In the genomic region with DNA sequence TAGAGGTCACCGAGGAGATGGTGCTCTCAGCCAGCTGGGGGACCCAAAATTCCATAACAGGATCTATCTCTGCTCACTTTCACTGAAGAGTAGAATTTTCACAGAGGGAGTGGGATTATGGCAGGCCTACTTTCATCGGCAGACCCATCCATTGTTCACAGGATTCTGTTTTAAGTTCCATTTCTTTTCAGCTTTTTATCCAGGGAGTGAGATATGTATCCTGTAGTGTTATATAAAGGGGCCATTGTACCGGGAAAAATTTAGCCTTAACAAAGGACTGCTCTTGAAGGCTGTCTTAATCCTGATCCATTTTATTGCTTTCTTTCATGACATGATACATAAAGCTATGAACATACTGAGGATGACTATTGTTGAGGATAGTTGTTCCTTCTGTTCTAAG, we compare ENCODE assay signal across 34 cellular contexts.
"Had no signal": no experiment of that assay in that cellular context is flagged by ENCODE, and none has a peak within 500 bp of the region (broad histone marks: within the 10 kb centered on the region; RNA-seq: fewer than 3 reads in every experiment).

No MANE protein-coding gene starts in this region.

- H3K4me3 ChIP-seq: SJSA1 had no signal

- H3K36me3 Mint-ChIP-seq: activated CD8-positive, alpha-beta memory T cell treated with anti-CD3 and anti-CD28 coated beads, Interleukin-2, amount 10 ng/mL, durations not matched to agents 7 days and 5 days; activated naive CD4-positive, alpha-beta T cell treated with anti-CD3 and anti-CD28 coated beads, Interleukin-2, amount 10 ng/mL, durations not matched to agents 7 days and 5 days; activated naive CD8-positive, alpha-beta T cell; T-cell had no signal

- H3K4me2 ChIP-seq: KMS-11 had no signal

- H3K4me1 Mint-ChIP-seq: activated CD4-positive, alpha-beta memory T cell treated with anti-CD3 and anti-CD28 coated beads, Interleukin-2, amount 10 ng/mL, durations not matched to agents 7 days and 5 days; activated CD8-positive, alpha-beta memory T cell treated with anti-CD3 and anti-CD28 coated beads, Interleukin-2, amount 10 ng/mL, durations not matched to agents 7 days and 5 days; activated naive CD4-positive, alpha-beta T cell treated with anti-CD3 and anti-CD28 coated beads, Interleukin-2, amount 10 ng/mL, durations not matched to agents 7 days and 5 days; activated naive CD8-positive, alpha-beta T cell treated with anti-CD3 and anti-CD28 coated beads, Interleukin-2, amount 50 U/mL, for 24 hours; T-cell; T-helper 17 cell had no signal

- DNase-seq: activated CD4-positive, alpha-beta memory T cell treated with anti-CD3 and anti-CD28 coated beads, Interleukin-2, amount 10 ng/mL, durations not matched to agents 7 days and 5 days; activated CD4-positive, alpha-beta T cell treated with anti-CD3 and anti-CD28 coated beads for 1 hour; activated CD4-positive, alpha-beta T cell treated with anti-CD3 and anti-CD28 coated beads for 48 hours; activated CD4-positive, CD25-positive, alpha-beta regulatory T cell; activated CD8-positive, alpha-beta memory T cell treated with anti-CD3 and anti-CD28 coated beads for 24 hours; activated CD8-positive, alpha-beta memory T cell treated with anti-CD3 and anti-CD28 coated beads, Interleukin-2, amount 10 ng/mL, durations not matched to agents 7 days and 5 days; activated CD8-positive, alpha-beta memory T cell treated with anti-CD3 and anti-CD28 coated beads, Interleukin-2, amount 50 U/mL, for 48 hours; activated effector memory CD4-positive, alpha-beta T cell treated with Interleukin-2 at 50 U/mL for 16 hours; activated naive CD4-positive, alpha-beta T cell treated with anti-CD3 and anti-CD28 coated beads, Interleukin-2, amount 10 ng/mL, durations not matched to agents 7 days and 5 days; activated naive CD8-positive, alpha-beta T cell treated with anti-CD3 and anti-CD28 coated beads, Interleukin-2, amount 50 U/mL, for 24 hours; activated T-cell treated with anti-CD3 and anti-CD28 coated beads, Interleukin-2, amount 50 U/mL, for 48 hours; anterior cingulate cortex; brain microvascular endothelial cell; central memory CD4-positive, alpha-beta T cell; NCI-H1092 treated with DMSO at 0.1 percent for 48 hours; NCI-H1417; NCI-H146; NCI-H187; NCI-H2029 treated with DMSO at 0.1 percent for 48 hours; NCI-H2107; NCI-H226; NCI-H446 treated with DMSO at 0.1 percent for 48 hours; NCI-H524; NCI-H69; NCI-H82; SHP77; T-cell; T-helper 17 cell; WERI-Rb-1 had no signal

- H3K4me3 Mint-ChIP-seq: activated CD4-positive, alpha-beta memory T cell treated with anti-CD3 and anti-CD28 coated beads, Interleukin-2, amount 10 ng/mL, durations not matched to agents 7 days and 5 days; activated CD8-positive, alpha-beta memory T cell treated with anti-CD3 and anti-CD28 coated beads, Interleukin-2, amount 10 ng/mL, durations not matched to agents 7 days and 5 days; activated naive CD4-positive, alpha-beta T cell treated with anti-CD3 and anti-CD28 coated beads, Interleukin-2, amount 10 ng/mL, durations not matched to agents 7 days and 5 days; activated naive CD8-positive, alpha-beta T cell; activated naive CD8-positive, alpha-beta T cell treated with anti-CD3 and anti-CD28 coated beads, Interleukin-2, amount 50 U/mL, for 24 hours; T-cell; T-helper 17 cell had no signal

- H3K27ac ChIP-seq: brain microvascular endothelial cell, KMS-11, SJSA1, WERI-Rb-1 had no signal

- H3K9me3 ChIP-seq: SJSA1 had no signal

- H3K27me3 ChIP-seq: brain microvascular endothelial cell, SJSA1 had no signal

- H3K27me3 Mint-ChIP-seq: activated CD4-positive, alpha-beta memory T cell treated with anti-CD3 and anti-CD28 coated beads, Interleukin-2, amount 10 ng/mL, durations not matched to agents 7 days and 5 days; activated CD8-positive, alpha-beta memory T cell treated with anti-CD3 and anti-CD28 coated beads, Interleukin-2, amount 10 ng/mL, durations not matched to agents 7 days and 5 days; activated naive CD4-positive, alpha-beta T cell treated with anti-CD3 and anti-CD28 coated beads, Interleukin-2, amount 10 ng/mL, durations not matched to agents 7 days and 5 days; activated naive CD8-positive, alpha-beta T cell; activated naive CD8-positive, alpha-beta T cell treated with anti-CD3 and anti-CD28 coated beads, Interleukin-2, amount 50 U/mL, for 24 hours; T-cell; T-helper 17 cell had no signal

- H3K9me3 Mint-ChIP-seq: activated naive CD4-positive, alpha-beta T cell treated with anti-CD3 and anti-CD28 coated beads, Interleukin-2, amount 10 ng/mL, durations not matched to agents 7 days and 5 days had no signal

- H3K9ac ChIP-seq: KMS-11 had no signal

- ATAC-seq: activated CD8-positive, alpha-beta memory T cell treated with anti-CD3 and anti-CD28 coated beads, Interleukin-2, amount 10 ng/mL, durations not matched to agents 7 days and 5 days; activated naive CD8-positive, alpha-beta T cell treated with anti-CD3 and anti-CD28 coated beads, Interleukin-2, amount 50 U/mL, for 24 hours; Panc1; SK-N-SH treated with all-trans-retinoic acid at 6 μM for 48 hours; T-cell; T-helper 17 cell had no signal

- H3K4me1 ChIP-seq: SJSA1 had no signal

- H3K36me3 ChIP-seq: brain microvascular endothelial cell, SJSA1, WERI-Rb-1 had no signal

- H3K27ac Mint-ChIP-seq: activated CD4-positive, alpha-beta memory T cell treated with anti-CD3 and anti-CD28 coated beads, Interleukin-2, amount 10 ng/mL, durations not matched to agents 7 days and 5 days; activated CD8-positive, alpha-beta memory T cell treated with anti-CD3 and anti-CD28 coated beads, Interleukin-2, amount 10 ng/mL, durations not matched to agents 7 days and 5 days; activated naive CD4-positive, alpha-beta T cell treated with anti-CD3 and anti-CD28 coated beads, Interleukin-2, amount 10 ng/mL, durations not matched to agents 7 days and 5 days; activated naive CD8-positive, alpha-beta T cell; activated naive CD8-positive, alpha-beta T cell treated with anti-CD3 and anti-CD28 coated beads, Interleukin-2, amount 50 U/mL, for 24 hours; T-cell; T-helper 17 cell had no signal
